16 cellular contexts compared by ENCODE assay signal in the genomic region with DNA sequence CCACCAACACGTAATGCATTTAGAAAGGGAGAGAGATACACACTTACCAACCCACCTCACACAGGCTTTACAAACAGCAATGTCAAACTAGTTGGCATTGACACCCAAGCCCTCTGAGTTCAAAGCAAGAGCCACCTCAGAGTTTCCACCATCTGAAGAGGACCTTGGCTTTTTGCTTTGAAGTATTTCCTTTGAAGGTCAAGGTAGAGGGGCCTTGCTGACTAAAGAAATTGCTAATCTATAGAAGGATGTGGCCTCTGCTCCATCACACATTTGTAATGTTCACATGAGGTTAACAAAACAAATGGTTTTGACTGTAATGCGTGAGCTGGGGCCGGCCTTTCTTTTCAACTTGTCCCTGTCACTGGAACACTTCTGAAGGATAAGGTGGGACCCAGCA.
A peak's percentile ranks its signal among the peaks of the same experiment; 100 is the strongest.
DNase-seq lines count a peak whose midpoint lies in the region; ATAC-seq, FAIRE-seq and TF ChIP-seq lines count a peak whose summit lies in the region.
"Had no signal": no experiment of that assay in that cellular context is flagged by ENCODE, and none has a peak within 500 bp of the region (broad histone marks: within the 10 kb centered on the region; RNA-seq: fewer than 3 reads in every experiment).

No MANE protein-coding gene starts in this region.

- no peaks in the 10 kb centered on the region for H3K27me3 ChIP-seq in right cardiac atrium (ENCODE audit: control insufficient read depth, insufficient read depth)
- no peaks in the 10 kb centered on the region for H3K27me3 ChIP-seq in spleen (replicated peaks in 1 of 7)

- peaks cover 5% of the 10 kb centered on the region for H3K4me1 Mint-ChIP-seq in activated T-cell treated with anti-CD3 and anti-CD28 coated beads, Interleukin-2, amount 50 U/mL, for 72 hours (ENCODE audit: low read depth)
- H3K4me1 Mint-ChIP-seq in activated T-cell treated with anti-CD3 and anti-CD28 coated beads, Interleukin-2, amount 50 U/mL, for 24 hours (ENCODE audit: low read depth) = no peaks in the 10 kb centered on the region
- H3K4me1 Mint-ChIP-seq: B cell, GM23338 had no signal

- no peaks in the 10 kb centered on the region for H3K36me3 Mint-ChIP-seq in activated T-cell treated with anti-CD3 and anti-CD28 coated beads, Interleukin-2, amount 50 U/mL, for 72 hours (ENCODE audit: insufficient read depth in 2 of 2)
- no peaks in the 10 kb centered on the region for H3K36me3 Mint-ChIP-seq in activated T-cell treated with anti-CD3 and anti-CD28 coated beads, Interleukin-2, amount 50 U/mL, for 24 hours (ENCODE audit: low read depth)

- no peak overlapping the region for H3K27ac Mint-ChIP-seq in activated T-cell treated with anti-CD3 and anti-CD28 coated beads, Interleukin-2, amount 50 U/mL, for 72 hours
- no peak overlapping the region for H3K27ac Mint-ChIP-seq in activated T-cell treated with anti-CD3 and anti-CD28 coated beads, Interleukin-2, amount 50 U/mL, for 24 hours
- H3K27ac Mint-ChIP-seq: B cell; CD4-positive, alpha-beta T cell; GM23338 had no signal

- WGBS in right cardiac atrium = 77% methylated on average over 3 of the region's 3 CpGs
- WGBS in spleen, 5 donors = 57 to 71% (median 65%) methylated on average over 3 of the region's 3 CpGs

- H3K36me3 ChIP-seq in spleen = no peaks in the 10 kb centered on the region

- H3K4me3 Mint-ChIP-seq in activated T-cell treated with anti-CD3 and anti-CD28 coated beads, Interleukin-2, amount 50 U/mL, for 72 hours = no peak overlapping the region
- no peak overlapping the region for H3K4me3 Mint-ChIP-seq in activated T-cell treated with anti-CD3 and anti-CD28 coated beads, Interleukin-2, amount 50 U/mL, for 24 hours
- H3K4me3 Mint-ChIP-seq: B cell; CD4-positive, alpha-beta T cell; GM23338 had no signal

- TF ChIP-seq CTCF in spleen (IDR thresholded peaks at IDR 0.05 in 8 of 11, conservative IDR thresholded peaks at IDR 0.05 in 3 of 11) = no peak

- no peaks in the 10 kb centered on the region for H3K4me1 ChIP-seq in right cardiac atrium (ENCODE audit: control insufficient read depth, insufficient read depth, low read length)
- H3K4me1 ChIP-seq in spleen = no peaks in the 10 kb centered on the region

- intact Hi-C loops in right cardiac atrium (cut with DNase I) (no loop called here), left cardiac atrium (cut with DNase I) (no loop called here), spleen (cut with DNase I; ENCODE audit: low total_unique reads) (no loop called here)

- TF ChIP-seq POLR2A in spleen (IDR thresholded peaks at IDR 0.05) = no peak
- no peak for TF ChIP-seq POLR2A in GM12891 (IDR thresholded peaks at IDR 0.05; ENCODE audit: low read depth, low read length)

- H3K27ac ChIP-seq in right cardiac atrium (ENCODE audit: low read length) (peak overlapping the region; percentile 63), spleen (peak overlapping the region in 6 of 8 donors; percentile 33 to 80 (median 62))

- ATAC-seq in activated T-cell treated with anti-CD3 and anti-CD28 coated beads, Interleukin-2, amount 50 U/mL, for 72 hours (replicated peaks in 1 of 2) = peak; percentile 58 to 81
- ATAC-seq in right cardiac atrium (peak in 1 of 2 donors; percentile 30), left cardiac atrium (no peak)
- ATAC-seq: GM23338 had no signal

- peaks cover 15% of the 10 kb centered on the region for H3K27me3 Mint-ChIP-seq in activated T-cell treated with anti-CD3 and anti-CD28 coated beads, Interleukin-2, amount 50 U/mL, for 72 hours (ENCODE audit: low read depth)
- H3K27me3 Mint-ChIP-seq in activated T-cell treated with anti-CD3 and anti-CD28 coated beads, Interleukin-2, amount 50 U/mL, for 24 hours = peaks cover 33% of the 10 kb centered on the region

- H3K4me3 ChIP-seq in right cardiac atrium (ENCODE audit: low read length) (no peak overlapping the region), spleen (no peak overlapping the region)
- H3K4me3 ChIP-seq: GM23338 had no signal

- H3K9me3 Mint-ChIP-seq in activated T-cell treated with anti-CD3 and anti-CD28 coated beads, Interleukin-2, amount 50 U/mL, for 72 hours = no peaks in the 10 kb centered on the region
- H3K9me3 Mint-ChIP-seq in activated T-cell treated with anti-CD3 and anti-CD28 coated beads, Interleukin-2, amount 50 U/mL, for 24 hours = no peaks in the 10 kb centered on the region
- H3K9me3 Mint-ChIP-seq: CD4-positive, alpha-beta T cell; GM23338 had no signal

- DNase-seq in activated T-cell treated with anti-CD3 and anti-CD28 coated beads, Interleukin-2, amount 50 U/mL, for 72 hours = peak in 1 of 2 donors; percentile 6
- DNase-seq in activated T-cell treated with anti-CD3 and anti-CD28 coated beads, Interleukin-2, amount 50 U/mL, for 24 hours = no peak
- DNase-seq in right cardiac atrium (no peak), left cardiac atrium (no peak), spleen (no peak), NCI-H748 (lab: John Stamatoyannopoulos, UW; ENCODE audit: unreplicated experiment) (no peak), GM12891 (ENCODE audit: insufficient read length, low spot score) (no peak)
- DNase-seq: C1 segment of cervical spinal cord; Calu3; CD4-positive, alpha-beta T cell; DMS 273 treated with DMSO at 0.1 percent for 48 hours; H7 had no signal

- no peak for FAIRE-seq in GM12891 (lab: Jason Lieb, UNC)
- FAIRE-seq: A204.1, GM18507 had no signal

- H3K9me3 ChIP-seq in right cardiac atrium (ENCODE audit: control insufficient read depth, low read length) (no peaks in the 10 kb centered on the region), spleen (no peaks in the 10 kb centered on the region)

TF ChIP-seq in GM12891, 5 proteins besides CTCF, POLR2A, EP300 and RAD21:
- TF ChIP-seq POU2F2 (IDR thresholded peaks at IDR 0.05; ENCODE audit: low read depth, low read length) (no peak), SPI1 (IDR thresholded peaks at IDR 0.05; ENCODE audit: low read depth, low read length) (no peak), POLR2AphosphoS5 (IDR thresholded peaks at IDR 0.05; ENCODE audit: low read depth, low read length) (no peak), TAF1 (IDR thresholded peaks at IDR 0.05; ENCODE audit: low read depth, low read length) (no peak), PAX5 (IDR thresholded peaks at IDR 0.05; ENCODE audit: insufficient read depth, low read length, severe bottlenecking) (no peak)

Comparison
In these comparisons a context has a peak if more than half of its experiments do, and no peak if none do; other contexts are left out.
1. ATAC-seq: peak in activated T-cell treated with anti-CD3 and anti-CD28 coated beads, Interleukin-2, amount 50 U/mL, for 72 hours (2 of 2); none in left cardiac atrium (0 of 2).